ENCODE assay signal across 15 cellular contexts in genomic region chr19:16801599-16801998, GRCh38. TPM values are rescaled to one million over a fixed set of nuclear protein-coding genes. Genes with fewer than 3 reads are reported as not detected.
DNase-seq lines count a peak whose midpoint lies in the region; ATAC-seq, FAIRE-seq and TF ChIP-seq lines count a peak whose summit lies in the region.
"Had no signal": no experiment of that assay in that cellular context is flagged by ENCODE, and none has a peak within 500 bp of the region (broad histone marks: within the 10 kb centered on the region; RNA-seq: fewer than 3 reads in every experiment).

No MANE protein-coding gene starts in this region.

- H3K9me3 ChIP-seq in MG63 (no peaks in the 10 kb centered on the region), K562 (replicated peaks; ENCODE audit: control insufficient read depth, insufficient read depth, low read depth, low read length) (no peaks in the 10 kb centered on the region)

- no peaks in the 10 kb centered on the region for H3K4me1 ChIP-seq in K562 (replicated peaks in 1 of 2; ENCODE audit: control insufficient read depth in 2 of 2, insufficient read depth in 2 of 2, low read length in 2 of 2)
- H3K4me1 ChIP-seq in GM23338 (ENCODE audit: insufficient read depth) = no peaks in the 10 kb centered on the region
- H3K4me1 ChIP-seq: HAP-1 had no signal

- H3K36me3 Mint-ChIP-seq in GM23338 (ENCODE audit: low read depth) = peaks cover 7% of the 10 kb centered on the region
- H3K36me3 Mint-ChIP-seq: activated CD4-positive, alpha-beta memory T cell treated with anti-CD3 and anti-CD28 coated beads for 36 hours; CD4-positive, CD25-positive, alpha-beta regulatory T cell; type B pancreatic cell had no signal

- FAIRE-seq in K562 (lab: Jason Lieb, UNC) = no peak
- FAIRE-seq in GM19239 (lab: Jason Lieb, UNC) = no peak

- no TSS peak for BruUV-seq in K562 (replicated peaks; lab: Mats Ljungman, UMichigan)

- no peak overlapping the region for H3K4me3 Mint-ChIP-seq in GM23338
- H3K4me3 Mint-ChIP-seq: activated CD4-positive, alpha-beta memory T cell treated with anti-CD3 and anti-CD28 coated beads for 36 hours; CD4-positive, CD25-positive, alpha-beta regulatory T cell; type B pancreatic cell had no signal

- DNase-seq in COLO829 (ENCODE audit: low spot score) (peak; percentile 17), MG63 (peak; percentile 87), K562 (ENCODE audit: extremely low read depth in 1 of 4, low spot score in 3 of 4) (peak in 1 of 4 experiments; percentile 15), left kidney (ENCODE audit: low read depth, low spot score) (peak; percentile 90), GM23338 (ENCODE audit: low spot score) (no peak), GM19239 (ENCODE audit: insufficient read length, low spot score) (no peak)
- DNase-seq in central memory CD4-positive, alpha-beta T cell = no peak
- DNase-seq: activated CD4-positive, alpha-beta memory T cell treated with anti-CD3 and anti-CD28 coated beads for 36 hours; activated naive CD4-positive, alpha-beta T cell; CD4-positive, CD25-positive, alpha-beta regulatory T cell; NCI-H1092 treated with DMSO at 0.1 percent for 48 hours; NCI-H748 treated with DMSO at 0.1 percent for 48 hours had no signal

- H3K27me3 ChIP-seq in MG63 (no peaks in the 10 kb centered on the region), K562 (ENCODE audit: control insufficient read depth in 2 of 2, insufficient read depth in 2 of 2, low read length in 2 of 2) (peaks cover 0 to under 1% of the 10 kb centered on the region in 2 experiments; a peak in 2 of 5 replicates), GM23338 (ENCODE audit: insufficient read depth) (no peaks in the 10 kb centered on the region)

- peaks cover 4% of the 10 kb centered on the region for H3K27me3 Mint-ChIP-seq in GM23338 (ENCODE audit: insufficient read depth, low read depth, poor library complexity)
- H3K27me3 Mint-ChIP-seq: activated CD4-positive, alpha-beta memory T cell treated with anti-CD3 and anti-CD28 coated beads for 36 hours; type B pancreatic cell had no signal

- H3K4me3 ChIP-seq in MG63 = no peak overlapping the region
- no peak overlapping the region for H3K4me3 ChIP-seq in K562
- no peak overlapping the region for H3K4me3 ChIP-seq in GM23338
- H3K4me3 ChIP-seq: HAP-1 had no signal

- H4K20me1 ChIP-seq in K562 (replicated peaks; ENCODE audit: control insufficient read depth, insufficient read depth, low read length) (no peaks in the 10 kb centered on the region), GM23338 (replicated peaks; ENCODE audit: insufficient read depth) (no peaks in the 10 kb centered on the region)

- ATAC-seq in K562 = peak; percentile 58; the same call in 2 of the 3 replicates
- ATAC-seq in GM18868 (IDR thresholded peaks at IDR 0.05; ENCODE audit: unreplicated experiment) = no peak
- ATAC-seq in GM23338 = no peak

- no peak overlapping the region for H3K4me2 ChIP-seq in K562 (ENCODE audit: insufficient read depth, low read length)
- H3K4me2 ChIP-seq in GM23338 = no peak overlapping the region

- H3K36me3 ChIP-seq in MG63 (no peaks in the 10 kb centered on the region), K562 (ENCODE audit: control insufficient read depth, insufficient read depth, low read length) (no peaks in the 10 kb centered on the region), GM23338 (ENCODE audit: insufficient read depth) (no peaks in the 10 kb centered on the region)
- H3K36me3 ChIP-seq: HAP-1 had no signal

- H3K27ac Mint-ChIP-seq in GM23338 = no peak overlapping the region
- H3K27ac Mint-ChIP-seq: activated CD4-positive, alpha-beta memory T cell treated with anti-CD3 and anti-CD28 coated beads for 36 hours; CD4-positive, CD25-positive, alpha-beta regulatory T cell; type B pancreatic cell had no signal

- peaks cover 13% of the 10 kb centered on the region for H3K9me3 Mint-ChIP-seq in GM23338
- H3K9me3 Mint-ChIP-seq: activated CD4-positive, alpha-beta memory T cell treated with anti-CD3 and anti-CD28 coated beads for 36 hours; CD4-positive, CD25-positive, alpha-beta regulatory T cell; type B pancreatic cell had no signal

- TF ChIP-seq EP300 in K562 (IDR thresholded peaks at IDR 0.05; ENCODE audit: low read length) = no peak

- no peak overlapping the region for H3K27ac ChIP-seq in K562 (ENCODE audit: extremely low read depth, low read depth, low read length)
- H3K27ac ChIP-seq in GM23338 (ENCODE audit: low read depth) = no peak overlapping the region

- intact Hi-C loops in K562 (cut with micrococcal nuclease) = no loop called here

- in situ Hi-C loops in K562 (cut with MboI) = no loop called here

- no peaks in the 10 kb centered on the region for H3K9me1 ChIP-seq in K562 (ENCODE audit: control insufficient read depth, insufficient read depth, low read length)

- no peaks in the 10 kb centered on the region for H3F3A ChIP-seq in GM23338 (replicated peaks; ENCODE audit: low read depth)

- no peaks in the 10 kb centered on the region for H3K79me2 ChIP-seq in K562 (ENCODE audit: control insufficient read depth, insufficient read depth, low read length)
- H3K79me2 ChIP-seq in GM23338 (replicated peaks; ENCODE audit: insufficient read depth) = no peaks in the 10 kb centered on the region

- TF ChIP-seq POLR2A in K562 (conservative IDR thresholded peaks at IDR 0.05) = no peak

- WGBS in K562 (ENCODE audit: insufficient coverage, low coverage, missing lambda C conversion rate) = 21% methylated on average over 7 of the region's 7 CpGs

- H3K9me2 ChIP-seq in GM23338 (ENCODE audit: insufficient read depth) = no peaks in the 10 kb centered on the region; the same call in 1 of the 2 replicates

- CTCF ChIA-PET in K562 (lab: Yijun Ruan, JAX; ENCODE audit: low intra/inter-chr PET ratio) = no interaction called here

- POLR2A ChIA-PET in K562 (lab: Yijun Ruan, JAX) = interaction anchor here (0.7 to 1.3 kb wide), 4 partner anchors 8 to 255 kb away, joined by 3 to 4 read pairs (median 4); no protein-coding TSS in a partner anchor

- TF ChIP-seq CTCF in K562 (IDR thresholded peaks at IDR 0.05 in 2 of 3, conservative IDR thresholded peaks at IDR 0.05 in 1 of 3; ENCODE audit: insufficient read depth in 2 of 3, low read depth in 1 of 3, low read length in 3 of 3) (peak in 2 of 3 experiments; percentile 6 to 12; a peak in 2 of 6 replicates), GM23338 (conservative IDR thresholded peaks at IDR 0.05; ENCODE audit: low read depth in 2 of 2) (0 out of 4 replicates have a peak, but pooled peaks of 1 of the 2 experiments have one; percentile 8)

- no peak for TF ChIP-seq RAD21 in K562 (CRISPR knock-in tag; conservative IDR thresholded peaks at IDR 0.05 in 1 of 2, IDR thresholded peaks at IDR 0.05 in 1 of 2)

- no peak overlapping the region for H2AFZ ChIP-seq in K562 (ENCODE audit: low read depth, low read length)
- H2AFZ ChIP-seq in GM23338 = no peak overlapping the region

- H3K4me1 Mint-ChIP-seq in GM23338 = 0 out of 3 replicates have a peak, but pooled peaks cover 2% of the 10 kb centered on the region
- H3K4me1 Mint-ChIP-seq: CD4-positive, CD25-positive, alpha-beta regulatory T cell had no signal

- H3K9ac ChIP-seq in K562 (ENCODE audit: insufficient read depth in 1 of 2, low read depth in 2 of 2, low read length in 2 of 2) = no peak overlapping the region

TF ChIP-seq in K562, 482 proteins besides CTCF, POLR2A, EP300 and RAD21 (continues in another document):
- no peak for TF ChIP-seq ZBTB12 (CRISPR knock-in tag; IDR thresholded peaks at IDR 0.05)
- TF ChIP-seq FOSL1 (tag; conservative IDR thresholded peaks at IDR 0.05) = 0 out of 2 replicates have a peak, but pooled peaks have one; percentile 25

TF ChIP-seq in GM23338, 12 proteins besides CTCF, POLR2A, EP300 and RAD21 (continues in another document):
- TF ChIP-seq ZNF114 (CRISPR knock-in tag; IDR thresholded peaks at IDR 0.05) (no peak), JUNB (IDR thresholded peaks at IDR 0.05; ENCODE audit: unreplicated experiment) (no peak)

RNA-seq across cellular contexts. Expression of gene SIN3B, which starts 27.6 kb away (rescaled TPM):
- total RNA-seq in MG63 (2014; rRNA removed; shearing (Covaris generic); ENCODE audit: low replicate concordance) = 24.3 and 44.1 TPM in 2 replicates
- total RNA-seq in K562 (2011; cell fraction: chromatin; rRNA removed; ENCODE audit: low replicate concordance) = 134 and 224 TPM in 2 replicates
- 88.7 and 97.6 TPM in 2 replicates for total RNA-seq in K562 (2011; cell fraction: nucleolus; rRNA removed)
- total RNA-seq in K562 (2011; cell fraction: nucleoplasm; rRNA removed) = 90.3 and 105 TPM in 2 replicates
- total RNA-seq in K562 (2014; rRNA removed) (12.0 and 13.6 TPM in 2 replicates), K562 (2014; rRNA removed; fragmentation: Illumina TruSeq; extraction: Trizol) (8.2 and 9.9 TPM in 2 replicates), K562 (2015; rRNA removed; fragmentation: Illumina TruSeq; extraction: Trizol) (14.2 and 14.3 TPM in 2 replicates), K562 (2021) (34.2 and 34.6 TPM in 2 replicates)
- polyA plus RNA-seq in K562 (2011; rRNA removed) (19.3 and 21.6 TPM in 2 replicates), K562 (2014; fragmentation: Illumina TruSeq; extraction: Trizol) (18.9 and 20.7 TPM in 2 replicates), K562 (2014; fragmentation: Nextera tagmentation; extraction: Ambion mirVana) (under 1 TPM; 0.51 to 0.66 TPM), K562 (2014; rRNA removed) (29.5 and 30.6 TPM in 2 replicates), GM23338 (2016; fragmentation: Nextera tagmentation; extraction: Ambion mirVana) (36.0 and 37.6 TPM in 2 replicates)
- polyA plus RNA-seq in K562 (2011; cell fraction: cytosol; rRNA removed) = 12.3 and 15.1 TPM in 2 replicates
- polyA plus RNA-seq in K562 (2011; cell fraction: nucleus; rRNA removed) = 88.5 and 135 TPM in 2 replicates
- 22.5 and 27.9 TPM in 2 replicates for polyA plus RNA-seq in K562 (2012)
- polyA minus RNA-seq in K562 (2011; rRNA and poly(A)+ RNA removed) = 16.0 and 16.9 TPM in 2 replicates
- 10.8 and 18.7 TPM in 2 replicates for polyA minus RNA-seq in K562 (2011; cell fraction: cytosol; rRNA and poly(A)+ RNA removed)
- polyA minus RNA-seq in K562 (2011; cell fraction: nucleus; rRNA and poly(A)+ RNA removed) = 37.4 and 46.9 TPM in 2 replicates
- 68.6 and 80.0 TPM in 2 replicates for total RNA-seq in GM23338 (2014; rRNA removed; shearing (Covaris generic))

Comparison
In these comparisons a context has a peak if more than half of its experiments do, and no peak if none do; other contexts are left out.
1. DNase-seq: peak in COLO829 (single experiment), MG63 (single experiment) and left kidney (single experiment); none in GM23338 (single experiment), GM19239 (single experiment) and central memory CD4-positive, alpha-beta T cell (single experiment).